Comparison of ENCODE assay signal across 9 cellular contexts in genomic region chr20:31740208-31740607, GRCh38. TPM values are rescaled to one million over a fixed set of nuclear protein-coding genes. Genes with fewer than 3 reads are reported as not detected.
A peak's percentile ranks its signal among the peaks of the same experiment; 100 is the strongest.
DNase-seq lines count a peak whose midpoint lies in the region; ATAC-seq, FAIRE-seq and TF ChIP-seq lines count a peak whose summit lies in the region.
"Had no signal": no experiment of that assay in that cellular context is flagged by ENCODE, and none has a peak within 500 bp of the region (broad histone marks: within the 10 kb centered on the region; RNA-seq: fewer than 3 reads in every experiment).

No MANE protein-coding gene starts in this region.

- peak overlapping the region; percentile 60 for H3K9ac ChIP-seq in fibroblast of lung (ENCODE audit: insufficient read depth, low read length)

- no peak for FAIRE-seq in GM19239 (lab: Jason Lieb, UNC)

- DNase-seq in GM10248 (ENCODE audit: extremely low spot score): peak; percentile 26
- DNase-seq in RKO (ENCODE audit: low spot score): peak; percentile 95
- peak; percentile 72 to 76 for DNase-seq in fibroblast of lung (ENCODE audit: low read depth in 2 of 2)
- no peak for DNase-seq in tibial artery
- DNase-seq in GM19239 (ENCODE audit: insufficient read length, low spot score): no peak
- DNase-seq: left ventricle myocardium superior had no signal

- intact Hi-C loops in tibial artery (cut with DNase I; ENCODE audit: low total_unique reads): loop anchor here (10.0 kb wide), 1 partner anchor 75 kb away; the partner anchor contains the start of gene MYLK2

- H2AFZ ChIP-seq in fibroblast of lung (ENCODE audit: low read length): peak overlapping the region; percentile 7

- TF ChIP-seq CTCF in 22Rv1 (IDR thresholded peaks at IDR 0.05) (no peak), GM10248 (IDR thresholded peaks at IDR 0.05; ENCODE audit: control extremely low read depth, extremely low read depth, low read depth, missing control alignments) (no peak), fibroblast of lung (conservative IDR thresholded peaks at IDR 0.05 in 1 of 2, IDR thresholded peaks at IDR 0.05 in 1 of 2; ENCODE audit: low read depth in 1 of 2, low read length in 2 of 2) (no peak), tibial artery (IDR thresholded peaks at IDR 0.05) (no peak)

- H3K4me3 ChIP-seq in fibroblast of lung (replicated peaks in 1 of 4; ENCODE audit: control extremely low read depth in 1 of 4, insufficient read depth in 1 of 4, low read depth in 3 of 4, low read length in 4 of 4): peak overlapping the region; percentile 56 to 90 (median 74)
- no peak overlapping the region for H3K4me3 ChIP-seq in tibial artery

- peak overlapping the region; percentile 94 for H3K4me2 ChIP-seq in fibroblast of lung (ENCODE audit: extremely low read depth, insufficient read depth, low read length)

- H3K36me3 ChIP-seq in fibroblast of lung (ENCODE audit: control insufficient read depth, insufficient read depth, low read length) (peaks cover 2% of the 10 kb centered on the region), tibial artery (no peaks in the 10 kb centered on the region)

- H3K27ac ChIP-seq in 22Rv1 (peak overlapping the region; percentile 86), fibroblast of lung (ENCODE audit: insufficient read depth, low read length) (peak overlapping the region; percentile 79), tibial artery (no peak overlapping the region)

- no peaks in the 10 kb centered on the region for H4K20me1 ChIP-seq in fibroblast of lung (ENCODE audit: control insufficient read depth, extremely low read depth, insufficient read depth, low read length)

- H3K9me3 ChIP-seq in fibroblast of lung (ENCODE audit: control insufficient read depth, insufficient read depth, low read depth, low read length) (no peaks in the 10 kb centered on the region), tibial artery (no peaks in the 10 kb centered on the region)

- POLR2A ChIA-PET in GM10248 (lab: Yijun Ruan, JAX): no interaction called here

- peaks cover 57% of the 10 kb centered on the region for H3K79me2 ChIP-seq in fibroblast of lung (ENCODE audit: control insufficient read depth, insufficient read depth, low read length)

- ATAC-seq in HG02973 (IDR thresholded peaks at IDR 0.05; ENCODE audit: unreplicated experiment) (no peak), esophagus mucosa (no peak)
- ATAC-seq: left ventricle myocardium superior had no signal

- H3K4me1 ChIP-seq in fibroblast of lung (ENCODE audit: control insufficient read depth, extremely low read depth, insufficient read depth, low read length) (no peaks in the 10 kb centered on the region), tibial artery (peaks cover 0 to 10% (median 5%) of the 10 kb centered on the region in 4 donors)

- CTCF ChIA-PET in GM10248 (lab: Yijun Ruan, JAX): interaction anchor here (1.2 to 9.5 kb wide), 2 partner anchors 17 to 78 kb away, joined by 6 to 95 read pairs; partner anchors contain the start of gene BCL2L1

- H3K27me3 ChIP-seq in fibroblast of lung (ENCODE audit: control insufficient read depth, insufficient read depth, low read length): no peaks in the 10 kb centered on the region
- H3K27me3 ChIP-seq in tibial artery: no peaks in the 10 kb centered on the region

RNA-seq across cellular contexts. Expression of gene TPX2, which starts 1.1 kb away (rescaled TPM):
- total RNA-seq in fibroblast of lung (5.4 and 21.0 TPM in 2 replicates), esophagus mucosa (32.6 TPM)
- polyA plus RNA-seq in fibroblast of lung: 19.9 and 72.2 TPM in 2 replicates
- polyA plus RNA-seq in fibroblast of lung (2012): 21.0 and 71.3 TPM in 2 replicates
- 6.1 and 22.6 TPM in 2 replicates for polyA minus RNA-seq in fibroblast of lung (ENCODE audit: low replicate concordance)

RNA-seq across cellular contexts. Expression of gene BCL2L1, which starts 17.5 kb away (rescaled TPM):
- total RNA-seq in fibroblast of lung (50.8 and 77.1 TPM in 2 replicates), esophagus mucosa (76.6 TPM)
- 61.8 and 107 TPM in 2 replicates for polyA plus RNA-seq in fibroblast of lung
- polyA plus RNA-seq in fibroblast of lung (2012): 63.9 and 103 TPM in 2 replicates
- polyA minus RNA-seq in fibroblast of lung (ENCODE audit: low replicate concordance): 62.6 and 98.4 TPM in 2 replicates

Comparison
In these comparisons a context has a peak if more than half of its experiments do, and no peak if none do; other contexts are left out.
1. H3K27ac ChIP-seq: peak in 22Rv1 (single experiment) and fibroblast of lung (single experiment); none in tibial artery (0 of 2).
2. DNase-seq: peak in GM10248 (single experiment), RKO (single experiment) and fibroblast of lung (2 of 2); none in tibial artery (0 of 2) and GM19239 (single experiment).
3. H3K4me3 ChIP-seq: peak in fibroblast of lung (4 of 4); none in tibial artery (0 of 2).